ENCODE assay signal across 10 cellular contexts in genomic region chr17:2057714-2058520, GRCh38. TPM values are rescaled to one million over a fixed set of nuclear protein-coding genes. Genes with fewer than 3 reads are reported as not detected.
A peak's percentile ranks its signal among the peaks of the same experiment; 100 is the strongest.
DNase-seq lines count a peak whose midpoint lies in the region; ATAC-seq, FAIRE-seq and TF ChIP-seq lines count a peak whose summit lies in the region.
"Had no signal": no experiment of that assay in that cellular context is flagged by ENCODE, and none has a peak within 500 bp of the region (broad histone marks: within the 10 kb centered on the region; RNA-seq: fewer than 3 reads in every experiment).

No MANE protein-coding gene starts in this region.

- H3K27me3 ChIP-seq in left ventricle myocardium inferior (ENCODE audit: low read depth): peaks cover 85% of the 10 kb centered on the region
- H3K27me3 ChIP-seq in small intestine (ENCODE audit: control insufficient read depth in 2 of 2, insufficient read depth in 2 of 2, low read length in 2 of 2): peaks cover 2 to 9% of the 10 kb centered on the region in 2 donors

- peaks cover 13% of the 10 kb centered on the region for H3K4me1 Mint-ChIP-seq in activated CD4-positive, alpha-beta memory T cell treated with anti-CD3 and anti-CD28 coated beads for 36 hours (ENCODE audit: low read depth)

- H3K9me3 Mint-ChIP-seq in activated CD4-positive, alpha-beta memory T cell treated with anti-CD3 and anti-CD28 coated beads for 36 hours: no peaks in the 10 kb centered on the region

- H3K9me3 ChIP-seq in left ventricle myocardium inferior (replicated peaks): no peaks in the 10 kb centered on the region
- no peaks in the 10 kb centered on the region for H3K9me3 ChIP-seq in small intestine (ENCODE audit: control insufficient read depth, low read depth)

- POLR2A ChIA-PET in activated CD4-positive, alpha-beta memory T cell treated with anti-CD3 and anti-CD28 coated beads for 36 hours (lab: Charles Lee): interaction anchor here (0.6 to 5.3 kb wide), 11 partner anchors 11 to 202 kb away, joined by 3 to 41 read pairs (median 3); no protein-coding TSS in a partner anchor

- H3K27ac ChIP-seq in left ventricle myocardium inferior (replicated peaks): peak overlapping the region; percentile 96
- H3K27ac ChIP-seq in small intestine (ENCODE audit: low read depth in 1 of 2, low read length in 1 of 2): peak overlapping the region; percentile 72 to 89
- H3K27ac ChIP-seq: GM23248 had no signal

- CTCF ChIA-PET in activated CD4-positive, alpha-beta memory T cell treated with anti-CD3 and anti-CD28 coated beads for 36 hours (lab: Charles Lee): interaction anchor here (0.7 to 8.5 kb wide), 36 partner anchors 10 to 295 kb away, joined by 3 to 288 read pairs (median 4); no protein-coding TSS in a partner anchor

- H3K4me3 Mint-ChIP-seq in activated CD4-positive, alpha-beta memory T cell treated with anti-CD3 and anti-CD28 coated beads for 36 hours: peak overlapping the region; percentile 16

- no peak for FAIRE-seq in small intestine (lab: Jason Lieb, UNC)

- H3K36me3 ChIP-seq in left ventricle myocardium inferior: peaks cover 50% of the 10 kb centered on the region
- H3K36me3 ChIP-seq in small intestine (ENCODE audit: control insufficient read depth in 2 of 2, insufficient read depth in 2 of 2, low read length in 2 of 2): peaks cover 3 to 8% of the 10 kb centered on the region in 2 donors

- peak; percentile 45 for DNase-seq in GM12865 (ENCODE audit: low read depth)
- DNase-seq in activated CD4-positive, alpha-beta memory T cell treated with anti-CD3 and anti-CD28 coated beads for 36 hours: peak; percentile 20
- DNase-seq in left ventricle myocardium inferior: no peak
- DNase-seq in small intestine: no peak
- no peak for DNase-seq in NCI-H1105 (lab: John Stamatoyannopoulos, UW)
- no peak for DNase-seq in NCI-H446 (lab: John Stamatoyannopoulos, UW)
- DNase-seq: GF-D8 had no signal

- peak overlapping the region; percentile 38 for H3K4me3 ChIP-seq in GM12865 (ENCODE audit: low read depth, low read length)
- peak overlapping the region; percentile 84 for H3K4me3 ChIP-seq in left ventricle myocardium inferior
- peak overlapping the region in 1 of 2 donors; percentile 75 for H3K4me3 ChIP-seq in small intestine (ENCODE audit: low read depth in 1 of 2, low read length in 2 of 2)
- H3K4me3 ChIP-seq: GM23248 had no signal

- WGBS in small intestine, 3 donors: 10 to 21% (median 10%) methylated on average over 83 to 98 of the region's 98 CpGs

- TF ChIP-seq CTCF in GM12865 (IDR thresholded peaks at IDR 0.05; ENCODE audit: insufficient read depth, low read depth, low read length, missing control alignments): no peak
- TF ChIP-seq CTCF in left ventricle myocardium inferior (IDR thresholded peaks at IDR 0.05; ENCODE audit: borderline replicate concordance): no peak

- peaks cover 29% of the 10 kb centered on the region for H3K36me3 Mint-ChIP-seq in activated CD4-positive, alpha-beta memory T cell treated with anti-CD3 and anti-CD28 coated beads for 36 hours

- H3K4me1 ChIP-seq in left ventricle myocardium inferior (peaks cover 92% of the 10 kb centered on the region), small intestine (ENCODE audit: control insufficient read depth in 2 of 2, insufficient read depth in 1 of 2, low read depth in 1 of 2, low read length in 1 of 2) (peaks cover 0 to 5% of the 10 kb centered on the region in 2 donors)

- no peak overlapping the region for H3K27ac Mint-ChIP-seq in activated CD4-positive, alpha-beta memory T cell treated with anti-CD3 and anti-CD28 coated beads for 36 hours

- no peak for ATAC-seq in GM18907 (IDR thresholded peaks at IDR 0.05; ENCODE audit: unreplicated experiment)
- no peak for ATAC-seq in HG03571 (IDR thresholded peaks at IDR 0.05; ENCODE audit: unreplicated experiment)

- H3K27me3 Mint-ChIP-seq in activated CD4-positive, alpha-beta memory T cell treated with anti-CD3 and anti-CD28 coated beads for 36 hours: peaks cover 5% of the 10 kb centered on the region

- intact Hi-C loops in activated CD4-positive, alpha-beta memory T cell treated with anti-CD3 and anti-CD28 coated beads for 36 hours (cut with micrococcal nuclease): loop anchor here (5.0 kb wide), 1 partner anchor 294 kb away; no protein-coding TSS in a partner anchor
- intact Hi-C loops in left ventricle myocardium inferior (cut with micrococcal nuclease): no loop called here

RNA-seq across cellular contexts. Expression of gene HIC1, which starts 3.0 kb away (rescaled TPM):
- 10 to 100 TPM; 13.1 to 13.2 TPM for total RNA-seq in activated CD4-positive, alpha-beta memory T cell treated with anti-CD3 and anti-CD28 coated beads for 36 hours
- total RNA-seq in left ventricle myocardium inferior: 23.5 TPM
- 1 to 10 TPM in 2 of 3 donors, under 1 TPM in 1; 0.89 to 6.9 (median 6.2) TPM for polyA plus RNA-seq in small intestine

RNA-seq across cellular contexts. Expression of gene OVCA2, which starts 16.1 kb away (rescaled TPM):
- 10 to 100 TPM; 31.7 to 34.8 TPM for total RNA-seq in activated CD4-positive, alpha-beta memory T cell treated with anti-CD3 and anti-CD28 coated beads for 36 hours
- 16.6 TPM for total RNA-seq in left ventricle myocardium inferior
- polyA plus RNA-seq in small intestine: 10 to 100 TPM; 65.9 to 90.5 (median 80.1) TPM

RNA-seq across cellular contexts. Expression of gene DPH1, which starts 28.0 kb away (rescaled TPM):
- total RNA-seq in activated CD4-positive, alpha-beta memory T cell treated with anti-CD3 and anti-CD28 coated beads for 36 hours: 10 to 100 TPM; 29.4 to 31.1 TPM
- total RNA-seq in left ventricle myocardium inferior: 29.1 TPM
- polyA plus RNA-seq in small intestine: 10 to 100 TPM; 11.6 to 19.2 (median 12.5) TPM

RNA-seq across cellular contexts. Expression of gene RTN4RL1, which starts 32.8 kb away (rescaled TPM):
- under 1 TPM; 0.17 to 0.21 TPM for total RNA-seq in activated CD4-positive, alpha-beta memory T cell treated with anti-CD3 and anti-CD28 coated beads for 36 hours
- total RNA-seq in left ventricle myocardium inferior: 4.0 TPM
- 1 to 10 TPM in 1 of 3 donors, not detected in 2; 1.0 TPM for polyA plus RNA-seq in small intestine
- polyA plus RNA-seq: GM23248 had no signal

Comparison
In these comparisons a context has a peak if more than half of its experiments do, and no peak if none do; other contexts are left out.
1. DNase-seq: peak in GM12865 (single experiment) and activated CD4-positive, alpha-beta memory T cell treated with anti-CD3 and anti-CD28 coated beads for 36 hours (single experiment); none in left ventricle myocardium inferior (single experiment), small intestine (single experiment), NCI-H1105 (single experiment) and NCI-H446 (0 of 2).